In genomic region chr4:158826882-158827281, GRCh38 we compare ENCODE assay signal across 10 cellular contexts. TPM values are rescaled to one million over a fixed set of nuclear protein-coding genes. Genes with fewer than 3 reads are reported as not detected.
DNase-seq lines count a peak whose midpoint lies in the region; ATAC-seq and FAIRE-seq lines count a peak whose summit lies in the region.
"Had no signal": no experiment of that assay in that cellular context is flagged by ENCODE, and none has a peak within 500 bp of the region (broad histone marks: within the 10 kb centered on the region; RNA-seq: fewer than 3 reads in every experiment).

No MANE protein-coding gene starts in this region.

- CTCF ChIA-PET in CD4-positive, alpha-beta memory T cell (lab: Charles Lee; ENCODE audit: partially characterized antibody), result interaction anchor here (1.1 kb wide), 1 partner anchor 25 kb away, joined by 5 read pairs; no protein-coding TSS in a partner anchor
- CTCF ChIA-PET in activated CD4-positive, alpha-beta memory T cell treated with anti-CD3 and anti-CD28 coated beads, Interleukin-2, amount 10 ng/mL, durations not matched to agents 7 days and 5 days (lab: Charles Lee), result interaction anchor here (0.8 to 2.5 kb wide), 4 partner anchors 11 to 376 kb away, joined by 3 to 8 read pairs (median 4); no protein-coding TSS in a partner anchor

- H3K27me3 ChIP-seq in CD4-positive, alpha-beta memory T cell (ENCODE audit: insufficient read depth, low read length), result no peaks in the 10 kb centered on the region
- H3K27me3 ChIP-seq in MG63, result no peaks in the 10 kb centered on the region

- peak in 3 of 5 donors; percentile 15 to 45 (median 30) for DNase-seq in CD4-positive, alpha-beta memory T cell
- DNase-seq in activated CD4-positive, alpha-beta memory T cell treated with anti-CD3 and anti-CD28 coated beads, Interleukin-2, amount 10 ng/mL, durations not matched to agents 7 days and 5 days, result no peak
- DNase-seq in left lobe of liver (ENCODE audit: low spot score), result peak; percentile 66
- DNase-seq in stimulated activated CD4-positive, alpha-beta T cell treated with anti-CD3 and anti-CD28 coated beads, Interleukin-2, amount 100 ng/mL, for 24 hours, result no peak
- no peak for DNase-seq in MG63
- DNase-seq in HTR-8/SVneo (ENCODE audit: insufficient read length, low spot score), result no peak
- DNase-seq: stimulated activated CD4-positive, alpha-beta T cell treated with anti-CD3 and anti-CD28 coated beads, Interleukin-2, amount 100 ng/mL, for 48 hours had no signal

- peak overlapping the region in 1 of 2 donors; percentile 2 for H3K4me3 ChIP-seq in CD4-positive, alpha-beta memory T cell (ENCODE audit: low read length in 2 of 2)
- no peak overlapping the region for H3K4me3 ChIP-seq in MG63

- H3K9me3 ChIP-seq in CD4-positive, alpha-beta memory T cell (ENCODE audit: control insufficient read depth in 1 of 2, low read length in 2 of 2), result no peaks in the 10 kb centered on the region
- H3K9me3 ChIP-seq in MG63, result no peaks in the 10 kb centered on the region

- no peaks in the 10 kb centered on the region for H3K36me3 ChIP-seq in CD4-positive, alpha-beta memory T cell (ENCODE audit: insufficient read depth, low read length)
- no peaks in the 10 kb centered on the region; the same call in 1 of the 2 replicates for H3K36me3 ChIP-seq in MG63

- peaks cover 35 to 50% (median 40%) of the 10 kb centered on the region in 4 donors for H3K4me1 Mint-ChIP-seq in CD4-positive, alpha-beta memory T cell
- H3K4me1 Mint-ChIP-seq in activated CD4-positive, alpha-beta memory T cell treated with anti-CD3 and anti-CD28 coated beads, Interleukin-2, amount 10 ng/mL, durations not matched to agents 7 days and 5 days, result peaks cover 60% of the 10 kb centered on the region

- ATAC-seq in GM21529 (IDR thresholded peaks at IDR 0.05; ENCODE audit: unreplicated experiment) (peak; percentile 39), left lobe of liver (peak; percentile 79), HG03571 (IDR thresholded peaks at IDR 0.05; ENCODE audit: unreplicated experiment) (no peak)

- H3K4me3 Mint-ChIP-seq in CD4-positive, alpha-beta memory T cell, result peak overlapping the region in 7 of 8 donors; percentile 4 to 86 (median 65)
- H3K4me3 Mint-ChIP-seq in activated CD4-positive, alpha-beta memory T cell treated with anti-CD3 and anti-CD28 coated beads, Interleukin-2, amount 10 ng/mL, durations not matched to agents 7 days and 5 days, result no peak overlapping the region

- POLR2A ChIA-PET in CD4-positive, alpha-beta memory T cell (lab: Charles Lee; ENCODE audit: partially characterized antibody), result interaction anchor here (1.4 kb wide), 1 partner anchor 58 kb away, joined by 6 read pairs; the partner anchor contains the start of gene FNIP2
- POLR2A ChIA-PET in activated CD4-positive, alpha-beta memory T cell treated with anti-CD3 and anti-CD28 coated beads, Interleukin-2, amount 10 ng/mL, durations not matched to agents 7 days and 5 days (lab: Charles Lee), result interaction anchor here (1.2 to 3.9 kb wide), 3 partner anchors 13 to 156 kb away, joined by 3 to 13 read pairs (median 4); partner anchors contain the start of gene FNIP2

- intact Hi-C loops in CD4-positive, alpha-beta memory T cell (cut with micrococcal nuclease), result no loop called here

- no peak for FAIRE-seq in HTR-8/SVneo (lab: Jason Lieb, UNC)
- FAIRE-seq: H1 had no signal

- H3K27ac ChIP-seq in CD4-positive, alpha-beta memory T cell (ENCODE audit: low read depth, low read length), result no peak overlapping the region

- peaks cover 36% of the 10 kb centered on the region for H3K4me1 ChIP-seq in CD4-positive, alpha-beta memory T cell (ENCODE audit: insufficient read depth, low read length)

- peak overlapping the region; percentile 9 to 91 (median 41) for H3K27ac Mint-ChIP-seq in CD4-positive, alpha-beta memory T cell
- H3K27ac Mint-ChIP-seq in activated CD4-positive, alpha-beta memory T cell treated with anti-CD3 and anti-CD28 coated beads, Interleukin-2, amount 10 ng/mL, durations not matched to agents 7 days and 5 days, result peak overlapping the region; percentile 61

- H3K36me3 Mint-ChIP-seq in CD4-positive, alpha-beta memory T cell, result peaks cover 15 to 22% of the 10 kb centered on the region in 2 donors
- H3K36me3 Mint-ChIP-seq in activated CD4-positive, alpha-beta memory T cell treated with anti-CD3 and anti-CD28 coated beads, Interleukin-2, amount 10 ng/mL, durations not matched to agents 7 days and 5 days (ENCODE audit: low read depth), result peaks cover 30% of the 10 kb centered on the region

- H3K9me3 Mint-ChIP-seq in CD4-positive, alpha-beta memory T cell, result no peaks in the 10 kb centered on the region
- no peaks in the 10 kb centered on the region for H3K9me3 Mint-ChIP-seq in activated CD4-positive, alpha-beta memory T cell treated with anti-CD3 and anti-CD28 coated beads, Interleukin-2, amount 10 ng/mL, durations not matched to agents 7 days and 5 days

- no peaks in the 10 kb centered on the region for H3K27me3 Mint-ChIP-seq in CD4-positive, alpha-beta memory T cell
- no peaks in the 10 kb centered on the region for H3K27me3 Mint-ChIP-seq in activated CD4-positive, alpha-beta memory T cell treated with anti-CD3 and anti-CD28 coated beads, Interleukin-2, amount 10 ng/mL, durations not matched to agents 7 days and 5 days

RNA-seq across cellular contexts. Expression of gene FNIP2, which starts 58.1 kb away (rescaled TPM):
- 1 to 10 TPM; 8.1 to 9.4 TPM for total RNA-seq in CD4-positive, alpha-beta memory T cell
- polyA plus RNA-seq in CD4-positive, alpha-beta memory T cell, result 1 to 10 TPM; 2.4 to 4.7 TPM
- total RNA-seq in activated CD4-positive, alpha-beta memory T cell treated with anti-CD3 and anti-CD28 coated beads, Interleukin-2, amount 10 ng/mL, durations not matched to agents 7 days and 5 days, result 10 to 100 TPM; 16.9 to 17.3 TPM
- 60.8 TPM for total RNA-seq in left lobe of liver
- total RNA-seq in MG63 (2014; rRNA removed; shearing (Covaris generic); ENCODE audit: low replicate concordance), result 7.7 and 11.1 TPM in 2 replicates

Comparison
In these comparisons a context has a peak if more than half of its experiments do, and no peak if none do; other contexts are left out.
1. DNase-seq: peak in CD4-positive, alpha-beta memory T cell (3 of 5) and left lobe of liver (single experiment); none in activated CD4-positive, alpha-beta memory T cell treated with anti-CD3 and anti-CD28 coated beads, Interleukin-2, amount 10 ng/mL, durations not matched to agents 7 days and 5 days (single experiment), stimulated activated CD4-positive, alpha-beta T cell treated with anti-CD3 and anti-CD28 coated beads, Interleukin-2, amount 100 ng/mL, for 24 hours (0 of 2), MG63 (single experiment) and HTR-8/SVneo (single experiment).